ENCODE assay signal across 1 cellular context in genomic region chr14:90758028-90758889, GRCh38.
TF ChIP-seq lines count a peak whose summit lies in the region.

No MANE protein-coding gene starts in this region.

TF ChIP-seq in HCT116, 20 proteins besides CTCF, POLR2A, EP300 and RAD21 (continued from another document):
- TF ChIP-seq ZBTB33 (IDR thresholded peaks at IDR 0.05; ENCODE audit: extremely low read depth, insufficient replicate concordance, low read length), result no peak
- TF ChIP-seq POLR2AphosphoS5 (IDR thresholded peaks at IDR 0.05; ENCODE audit: low read depth, low read length), result peak; percentile 43
- TF ChIP-seq SP1 (IDR thresholded peaks at IDR 0.05; ENCODE audit: low read depth), result no peak
- no peak for TF ChIP-seq SRF (IDR thresholded peaks at IDR 0.05; ENCODE audit: low read depth)
